Comparison of ENCODE assay signal across 8 cellular contexts in the genomic region with DNA sequence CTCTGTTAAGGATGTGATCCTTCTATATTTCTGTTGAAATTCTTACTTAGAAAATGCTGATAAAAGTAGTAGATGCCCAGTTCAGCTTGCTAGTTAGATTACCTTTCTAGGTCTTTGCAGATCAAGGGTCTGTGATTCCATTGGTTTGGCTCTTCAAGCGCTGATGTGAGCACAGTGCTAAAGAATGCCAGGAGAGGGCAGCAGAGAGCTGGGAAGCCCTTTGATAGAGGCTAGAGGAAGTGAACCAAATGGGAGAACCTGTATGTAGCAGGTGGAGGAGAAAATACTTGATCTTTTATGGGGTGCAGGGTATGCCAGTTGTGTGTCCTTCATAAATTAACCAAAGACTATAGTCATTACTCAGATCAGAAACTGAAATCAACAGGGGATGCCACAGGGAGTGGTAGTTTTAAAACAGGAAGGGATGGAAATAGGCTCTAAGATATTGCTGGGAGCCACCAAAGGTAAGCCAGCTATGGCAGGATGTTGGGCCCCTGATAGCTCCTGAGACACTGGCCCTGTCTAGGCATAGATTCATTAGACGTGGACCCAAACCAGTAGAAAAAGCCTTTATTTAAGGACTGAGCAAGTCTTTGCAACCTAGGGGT.
A peak's percentile ranks its signal among the peaks of the same experiment; 100 is the strongest.
DNase-seq lines count a peak whose midpoint lies in the region; ATAC-seq and TF ChIP-seq lines count a peak whose summit lies in the region.

No MANE protein-coding gene starts in this region.

- no peak overlapping the region for H3K27ac Mint-ChIP-seq in activated naive CD4-positive, alpha-beta T cell treated with anti-CD3 and anti-CD28 coated beads, Interleukin-2, amount 50 U/mL, for 72 hours

- H3K4me1 ChIP-seq in HAP-1 (no peaks in the 10 kb centered on the region), heart left ventricle (peaks cover 0 to 21% (median 0%) of the 10 kb centered on the region in 12 donors), prostate gland (replicated peaks) (no peaks in the 10 kb centered on the region)

- peak; percentile 86 for TF ChIP-seq CTCF in GM12865 (IDR thresholded peaks at IDR 0.05; ENCODE audit: insufficient read depth, low read depth, low read length, missing control alignments)
- TF ChIP-seq CTCF in heart left ventricle (IDR thresholded peaks at IDR 0.05) = peak; percentile 81 to 96 (median 87)
- peak in 3 of 4 experiments; percentile 55 to 71 (median 71) for TF ChIP-seq CTCF in prostate gland (IDR thresholded peaks at IDR 0.05)

- H3K36me3 ChIP-seq in HAP-1 (replicated peaks) = no peaks in the 10 kb centered on the region
- no peaks in the 10 kb centered on the region for H3K36me3 ChIP-seq in MG63
- H3K36me3 ChIP-seq in heart left ventricle = no peaks in the 10 kb centered on the region
- no peaks in the 10 kb centered on the region for H3K36me3 ChIP-seq in prostate gland

- no peaks in the 10 kb centered on the region for H3K27me3 ChIP-seq in HAP-1 (ENCODE audit: low read depth)
- H3K27me3 ChIP-seq in MG63 = no peaks in the 10 kb centered on the region
- no peaks in the 10 kb centered on the region for H3K27me3 ChIP-seq in heart left ventricle
- H3K27me3 ChIP-seq in prostate gland (replicated peaks; ENCODE audit: insufficient read depth) = no peaks in the 10 kb centered on the region

- in situ Hi-C loops in HAP-1 (cut with MboI; ENCODE audit: low sequenced_read_pairs) = no loop called here

- peak; percentile 56 to 73 for ATAC-seq in activated naive CD4-positive, alpha-beta T cell treated with anti-CD3 and anti-CD28 coated beads, Interleukin-2, amount 50 U/mL, for 72 hours
- ATAC-seq in heart left ventricle (peak; percentile 47 to 94 (median 85)), HG02840 (IDR thresholded peaks at IDR 0.05; ENCODE audit: low FRiP score, unreplicated experiment) (no peak)

- TF ChIP-seq POLR2A in heart left ventricle (IDR thresholded peaks at IDR 0.05) (no peak), prostate gland (IDR thresholded peaks at IDR 0.05) (no peak)

- no peaks in the 10 kb centered on the region for H3K36me3 Mint-ChIP-seq in activated naive CD4-positive, alpha-beta T cell treated with anti-CD3 and anti-CD28 coated beads, Interleukin-2, amount 50 U/mL, for 72 hours

- peak; percentile 77 for DNase-seq in GM12865 (ENCODE audit: low read depth)
- DNase-seq in HAP-1 (ENCODE audit: low spot score in 2 of 2) = peak; percentile 30 to 68
- peak; percentile 20 for DNase-seq in MG63
- DNase-seq in SHP77 treated with DMSO at 0.1 percent for 48 hours (lab: John Stamatoyannopoulos, UW) = peak; percentile 18
- DNase-seq in activated naive CD4-positive, alpha-beta T cell treated with anti-CD3 and anti-CD28 coated beads, Interleukin-2, amount 50 U/mL, for 72 hours (ENCODE audit: low spot score in 2 of 2) = peak in 1 of 2 donors; percentile 62
- peak in 4 of 5 donors; percentile 52 to 67 (median 59) for DNase-seq in heart left ventricle
- peak; percentile 61 for DNase-seq in prostate gland (ENCODE audit: low spot score)

- H3K27ac ChIP-seq in heart left ventricle = no peak overlapping the region
- H3K27ac ChIP-seq in prostate gland = no peak overlapping the region

- intact Hi-C loops in heart left ventricle (cut with DNase I) = loop anchor here in 5 of 10 donors (5.0 to 10.0 kb wide), 7 partner anchors 190 to 1673 kb away; no protein-coding TSS in a partner anchor
- intact Hi-C loops in prostate gland (cut with DNase I) = loop anchor here (10.0 kb wide), 1 partner anchor 1683 kb away; no protein-coding TSS in a partner anchor

- H3K4me3 ChIP-seq in GM12865 (ENCODE audit: low read depth, low read length) (no peak overlapping the region), HAP-1 (no peak overlapping the region), MG63 (no peak overlapping the region), heart left ventricle (no peak overlapping the region), prostate gland (no peak overlapping the region)

- no peaks in the 10 kb centered on the region for H3K9me3 ChIP-seq in HAP-1
- no peaks in the 10 kb centered on the region for H3K9me3 ChIP-seq in MG63
- H3K9me3 ChIP-seq in heart left ventricle = no peaks in the 10 kb centered on the region
- H3K9me3 ChIP-seq in prostate gland = no peaks in the 10 kb centered on the region

- 24 to 29% (median 27%) methylated on average over 2 of the region's 2 CpGs for WGBS in heart left ventricle, 4 donors
- 44% methylated on average over 2 of the region's 2 CpGs for WGBS in prostate gland

- H3K9me3 Mint-ChIP-seq in activated naive CD4-positive, alpha-beta T cell treated with anti-CD3 and anti-CD28 coated beads, Interleukin-2, amount 50 U/mL, for 72 hours = no peaks in the 10 kb centered on the region
